ENCODE assay signal across 1 cellular context in the genomic region with DNA sequence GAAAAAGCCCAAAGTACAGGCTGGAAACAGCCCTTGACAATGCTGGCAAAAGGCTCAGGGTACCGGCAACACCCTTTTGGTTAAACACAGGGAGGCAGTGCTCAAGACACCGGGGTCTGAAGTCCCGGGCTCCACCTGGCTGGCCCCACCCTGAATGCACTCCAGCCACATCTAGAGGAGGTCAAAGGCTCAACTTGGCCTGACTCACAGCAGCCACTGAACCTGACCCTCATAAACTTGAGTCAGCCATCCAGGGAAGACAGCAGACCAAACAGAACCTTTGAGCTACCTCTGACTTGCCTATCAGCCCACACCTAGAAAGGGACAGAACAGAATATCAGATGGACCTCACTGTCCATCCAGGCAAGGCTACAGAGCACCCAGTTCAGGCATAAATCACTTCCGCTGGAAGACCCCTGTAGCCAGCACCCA.
A peak's percentile ranks its signal among the peaks of the same experiment; 100 is the strongest.
TF ChIP-seq lines count a peak whose summit lies in the region.

No MANE protein-coding gene starts in this region.

TF ChIP-seq in A549, 52 proteins besides CTCF, POLR2A, EP300 and RAD21:
- TF ChIP-seq POLR2AphosphoS2 (conservative IDR thresholded peaks at IDR 0.05; ENCODE audit: low read length) (0 out of 2 replicates have a peak, but pooled peaks have one; percentile 30), JUNB (IDR thresholded peaks at IDR 0.05) (no peak), HOXA7 (CRISPR knock-in tag; IDR thresholded peaks at IDR 0.05) (peak; percentile 34; the same call in 1 of the 2 replicates)
